ENCODE assay signal across 19 cellular contexts in the genomic region with DNA sequence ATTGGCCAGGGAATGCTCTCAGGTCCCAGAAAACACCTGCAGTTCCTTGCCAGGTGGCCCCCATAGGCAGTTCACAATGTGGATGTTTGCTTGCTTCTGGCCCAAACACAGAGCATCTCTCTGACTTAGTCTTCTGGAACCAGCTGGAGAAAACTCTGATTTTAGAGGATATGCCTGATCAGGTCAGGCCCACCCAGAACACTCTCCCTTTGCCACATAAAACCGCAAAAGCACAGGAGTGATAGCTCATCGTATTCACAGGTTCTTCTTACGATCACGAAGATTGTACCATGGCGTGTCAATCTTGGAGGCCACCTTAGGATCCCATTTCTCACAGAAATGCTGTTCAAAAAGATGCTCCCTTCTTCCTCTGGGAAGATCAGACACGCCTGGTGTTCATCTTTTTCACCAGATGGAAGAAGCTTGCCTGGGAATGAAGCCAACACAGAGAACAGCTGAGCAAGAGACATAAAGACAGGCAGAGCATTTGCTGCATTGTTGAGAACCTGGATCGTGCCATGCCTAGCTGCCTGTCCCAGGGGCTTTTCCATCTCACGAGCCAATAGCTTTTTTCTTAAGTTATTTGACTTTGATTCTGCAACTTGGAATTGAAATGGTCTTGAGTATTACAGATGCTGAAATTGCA. TPM values are rescaled to one million over a fixed set of nuclear protein-coding genes. Genes with fewer than 3 reads are reported as not detected.
DNase-seq lines count a peak whose midpoint lies in the region; ATAC-seq and TF ChIP-seq lines count a peak whose summit lies in the region.
"Had no signal": no experiment of that assay in that cellular context is flagged by ENCODE, and none has a peak within 500 bp of the region (broad histone marks: within the 10 kb centered on the region; RNA-seq: fewer than 3 reads in every experiment).

No MANE protein-coding gene starts in this region.

- intact Hi-C loops in activated CD8-positive, alpha-beta T cell treated with anti-CD3 and anti-CD28 coated beads for 36 hours (cut with micrococcal nuclease), result loop anchor here (5.0 kb wide), 1 partner anchor 263 kb away; no protein-coding TSS in a partner anchor
- intact Hi-C loops in tibial artery (cut with DNase I; ENCODE audit: low total_unique reads), result loop anchor here (5.0 to 10.0 kb wide), 3 partner anchors 85 to 463 kb away; no protein-coding TSS in a partner anchor

- no peak overlapping the region for H3K4me3 Mint-ChIP-seq in IgD-negative memory B cell
- H3K4me3 Mint-ChIP-seq in activated CD8-positive, alpha-beta T cell treated with anti-CD3 and anti-CD28 coated beads for 36 hours, result no peak overlapping the region

- POLR2A ChIA-PET in activated CD8-positive, alpha-beta T cell treated with anti-CD3 and anti-CD28 coated beads for 36 hours (lab: Charles Lee), result interaction anchor here (1.3 to 2.4 kb wide), 3 partner anchors 12 to 92 kb away, joined by 3 to 8 read pairs (median 4); a partner anchor contains a TSS

- H3K4me1 Mint-ChIP-seq in IgD-negative memory B cell, result peaks cover 0 to 2% (median 0%) of the 10 kb centered on the region in 3 donors
- peaks cover 2% of the 10 kb centered on the region for H3K4me1 Mint-ChIP-seq in activated CD8-positive, alpha-beta T cell treated with anti-CD3 and anti-CD28 coated beads for 36 hours (ENCODE audit: low read depth)

- CTCF ChIA-PET in activated CD8-positive, alpha-beta T cell treated with anti-CD3 and anti-CD28 coated beads for 36 hours (lab: Charles Lee), result interaction anchor here (0.6 to 9.9 kb wide), 10 partner anchors 11 to 262 kb away, joined by 3 to 94 read pairs (median 3); a partner anchor contains a TSS

- H3K27me3 ChIP-seq in foreskin keratinocyte (peaks cover 21% of the 10 kb centered on the region), tibial artery (no peaks in the 10 kb centered on the region)
- H3K27me3 ChIP-seq: right lobe of liver had no signal

- H3K27me3 Mint-ChIP-seq in IgD-negative memory B cell, result peaks cover 3% of the 10 kb centered on the region
- H3K27me3 Mint-ChIP-seq in activated CD8-positive, alpha-beta T cell treated with anti-CD3 and anti-CD28 coated beads for 36 hours, result no peaks in the 10 kb centered on the region

- H3K36me3 Mint-ChIP-seq in IgD-negative memory B cell, result no peaks in the 10 kb centered on the region
- H3K36me3 Mint-ChIP-seq in activated CD8-positive, alpha-beta T cell treated with anti-CD3 and anti-CD28 coated beads for 36 hours (ENCODE audit: low read depth), result no peaks in the 10 kb centered on the region
- H3K36me3 Mint-ChIP-seq: activated naive CD4-positive, alpha-beta T cell treated with anti-CD3 and anti-CD28 coated beads, Interleukin-2, amount 50 U/mL, for 72 hours had no signal

- no peak for ATAC-seq in foreskin keratinocyte
- ATAC-seq in activated CD8-positive, alpha-beta T cell treated with anti-CD3 and anti-CD28 coated beads for 36 hours, result no peak
- no peak for ATAC-seq in GM19351 (IDR thresholded peaks at IDR 0.05; ENCODE audit: unreplicated experiment)
- ATAC-seq: activated naive CD4-positive, alpha-beta T cell treated with anti-CD3 and anti-CD28 coated beads, Interleukin-2, amount 50 U/mL, for 72 hours; Panc1; right lobe of liver had no signal

- H3K4me3 ChIP-seq in tibial artery, result no peak overlapping the region
- H3K4me3 ChIP-seq: right lobe of liver, thoracic aorta had no signal

- DNase-seq in AG20443 (ENCODE audit: low spot score), result peak; percentile 17
- DNase-seq in SHP77 (lab: John Stamatoyannopoulos, UW), result peak; percentile 28 to 58
- DNase-seq in foreskin keratinocyte, result peak; percentile 11 to 50
- DNase-seq in activated CD8-positive, alpha-beta T cell treated with anti-CD3 and anti-CD28 coated beads for 36 hours, result no peak
- DNase-seq in tibial artery, result no peak
- no peak for DNase-seq in NCI-H2029 (lab: John Stamatoyannopoulos, UW)
- DNase-seq: activated T-cell treated with anti-CD3 and anti-CD28 coated beads for 4 hours; COR-L47; mesendoderm; right lobe of liver; stimulated activated CD4-positive, alpha-beta T cell treated with anti-CD3 and anti-CD28 coated beads, Interleukin-2, amount 100 ng/mL, for 48 hours; T-helper 2 cell had no signal

- H3K27ac ChIP-seq in foreskin keratinocyte (no peak overlapping the region), tibial artery (no peak overlapping the region)
- H3K27ac ChIP-seq: right lobe of liver, thoracic aorta had no signal

- peak overlapping the region in 2 of 3 donors; percentile 11 to 26 for H3K27ac Mint-ChIP-seq in IgD-negative memory B cell
- H3K27ac Mint-ChIP-seq in activated CD8-positive, alpha-beta T cell treated with anti-CD3 and anti-CD28 coated beads for 36 hours, result no peak overlapping the region
- H3K27ac Mint-ChIP-seq: activated naive CD4-positive, alpha-beta T cell treated with anti-CD3 and anti-CD28 coated beads, Interleukin-2, amount 50 U/mL, for 72 hours had no signal

- no peaks in the 10 kb centered on the region for H3K9me3 Mint-ChIP-seq in IgD-negative memory B cell
- no peaks in the 10 kb centered on the region for H3K9me3 Mint-ChIP-seq in activated CD8-positive, alpha-beta T cell treated with anti-CD3 and anti-CD28 coated beads for 36 hours
- H3K9me3 Mint-ChIP-seq: activated naive CD4-positive, alpha-beta T cell treated with anti-CD3 and anti-CD28 coated beads, Interleukin-2, amount 50 U/mL, for 72 hours had no signal

- H3K9me3 ChIP-seq in tibial artery, result no peaks in the 10 kb centered on the region
- H3K9me3 ChIP-seq: right lobe of liver, thoracic aorta had no signal

- TF ChIP-seq CTCF in foreskin keratinocyte (conservative IDR thresholded peaks at IDR 0.05) (no peak), tibial artery (IDR thresholded peaks at IDR 0.05) (no peak)
- no peak for TF ChIP-seq CTCF in activated CD8-positive, alpha-beta T cell treated with anti-CD3 and anti-CD28 coated beads for 36 hours (IDR thresholded peaks at IDR 0.05)

- H3K36me3 ChIP-seq in tibial artery, result no peaks in the 10 kb centered on the region
- H3K36me3 ChIP-seq: right lobe of liver, thoracic aorta had no signal

- H3K4me1 ChIP-seq in foreskin keratinocyte (no peaks in the 10 kb centered on the region), tibial artery (peaks cover 0 to 3% (median 0%) of the 10 kb centered on the region in 4 donors)

RNA-seq across cellular contexts. Expression of a gene that starts 11.6 kb away (rescaled TPM):
- polyA plus RNA-seq in IgD-negative memory B cell (63.3 TPM), foreskin keratinocyte (not detected in 2 replicates)
- 0.14 TPM in 1 of 2 replicates, not detected in the other for total RNA-seq in foreskin keratinocyte
- total RNA-seq in activated CD8-positive, alpha-beta T cell treated with anti-CD3 and anti-CD28 coated beads for 36 hours, result 100 to 1,000 TPM; 224 to 229 TPM
- total RNA-seq: glomerular endothelial cell had no signal
- polyA plus RNA-seq: AG04450 had no signal

RNA-seq across cellular contexts. Expression of a gene that starts 23.6 kb away (rescaled TPM):
- polyA plus RNA-seq in IgD-negative memory B cell, result 13.0 TPM
- total RNA-seq in foreskin keratinocyte, result 15.7 and 19.9 TPM in 2 replicates
- 12.8 and 19.1 TPM in 2 replicates for polyA plus RNA-seq in foreskin keratinocyte
- 1 to 10 TPM; 9.7 to 10.0 TPM for total RNA-seq in activated CD8-positive, alpha-beta T cell treated with anti-CD3 and anti-CD28 coated beads for 36 hours

Comparison
In these comparisons a context has a peak if more than half of its experiments do, and no peak if none do; other contexts are left out.
1. DNase-seq: peak in AG20443 (single experiment), SHP77 (2 of 2) and foreskin keratinocyte (2 of 2); none in activated CD8-positive, alpha-beta T cell treated with anti-CD3 and anti-CD28 coated beads for 36 hours (single experiment), tibial artery (0 of 2) and NCI-H2029 (single experiment).
2. RNA of a gene that starts 11.6 kb away (total RNA-seq): 224 to 229 TPM in activated CD8-positive, alpha-beta T cell treated with anti-CD3 and anti-CD28 coated beads for 36 hours; 0.14 TPM in foreskin keratinocyte; every median in the first group is over 100 times any median in the second.